Comparison of ENCODE assay signal across 14 cellular contexts in the genomic region with DNA sequence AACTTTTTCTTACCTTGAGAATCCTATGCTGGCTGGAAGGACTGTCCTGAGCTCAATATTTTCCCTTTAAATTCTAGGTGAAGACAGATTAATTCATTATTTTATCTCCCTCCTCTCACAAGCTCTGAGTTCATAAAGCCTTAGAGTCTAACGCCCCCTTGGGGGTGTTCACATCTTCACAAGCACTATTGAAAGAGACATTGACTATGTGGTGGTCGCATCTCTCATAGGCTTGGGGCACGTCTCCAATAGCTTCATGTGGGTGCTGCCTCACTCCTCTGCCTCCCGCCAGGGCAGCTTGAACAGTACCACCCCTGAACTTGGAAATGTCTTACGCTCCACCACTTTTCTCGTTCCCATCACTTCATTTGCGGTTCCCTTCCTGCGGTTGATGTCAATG.
DNase-seq lines count a peak whose midpoint lies in the region; ATAC-seq and TF ChIP-seq lines count a peak whose summit lies in the region.
"Had no signal": no experiment of that assay in that cellular context is flagged by ENCODE, and none has a peak within 500 bp of the region (broad histone marks: within the 10 kb centered on the region; RNA-seq: fewer than 3 reads in every experiment).

No MANE protein-coding gene starts in this region.

- H3K4me3 ChIP-seq in breast epithelium (no peak overlapping the region), epithelial cell of proximal tubule (ENCODE audit: low read depth, low read length) (no peak overlapping the region)
- H3K4me3 ChIP-seq: thoracic aorta had no signal

- intact Hi-C loops in MCF 10A (cut with micrococcal nuclease) (no loop called here), breast epithelium (cut with DNase I; ENCODE audit: low total_unique reads) (no loop called here)

- TF ChIP-seq CTCF in MCF 10A (IDR thresholded peaks at IDR 0.05; ENCODE audit: unreplicated experiment) (no peak), breast epithelium (IDR thresholded peaks at IDR 0.05) (no peak), epithelial cell of proximal tubule (conservative IDR thresholded peaks at IDR 0.05; ENCODE audit: low read depth, low read length) (peak; percentile 66), nephron progenitor cell (IDR thresholded peaks at IDR 0.05) (no peak)

- H3K4me1 Mint-ChIP-seq in MCF 10A (ENCODE audit: insufficient read depth, unreplicated experiment) (no peaks in the 10 kb centered on the region), T-cell (no peaks in the 10 kb centered on the region), nephron progenitor cell (no peaks in the 10 kb centered on the region)
- H3K4me1 Mint-ChIP-seq: CD4-positive, CD25-positive, alpha-beta regulatory T cell had no signal

- POLR2A ChIA-PET in MCF 10A (lab: Yijun Ruan, JAX), result no interaction called here
- POLR2A ChIA-PET in T-cell (lab: Charles Lee), result no interaction called here

- H3K36me3 Mint-ChIP-seq in MCF 10A (ENCODE audit: insufficient read depth, unreplicated experiment) (no peaks in the 10 kb centered on the region), T-cell (no peaks in the 10 kb centered on the region), nephron progenitor cell (ENCODE audit: low read depth) (no peaks in the 10 kb centered on the region)
- H3K36me3 Mint-ChIP-seq: CD4-positive, CD25-positive, alpha-beta regulatory T cell had no signal

- H3K27me3 ChIP-seq in breast epithelium, result no peaks in the 10 kb centered on the region

- no peaks in the 10 kb centered on the region for H3K9me3 ChIP-seq in breast epithelium
- H3K9me3 ChIP-seq: thoracic aorta had no signal

- peak; percentile 25 for DNase-seq in MCF 10A (ENCODE audit: unreplicated experiment)
- no peak for DNase-seq in breast epithelium (ENCODE audit: low spot score in 2 of 2)
- DNase-seq in NCI-H446 treated with DMSO at 0.1 percent for 48 hours (lab: John Stamatoyannopoulos, UW), result peak; percentile 21
- DNase-seq in epithelial cell of proximal tubule (ENCODE audit: low read depth), result no peak
- no peak for DNase-seq in T-cell
- no peak for DNase-seq in DMS79 treated with DMSO at 0.1 percent for 48 hours (lab: John Stamatoyannopoulos, UW)
- DNase-seq in nephron progenitor cell, result no peak
- DNase-seq: activated gamma-delta T cell treated with Interleukin-2 at 50 U/mL for 16 hours; CD4-positive, CD25-positive, alpha-beta regulatory T cell; HCEC 1CT; stimulated activated CD4-positive, alpha-beta T cell treated with anti-CD3 and anti-CD28 coated beads, Interleukin-4, amount 100 ng/mL, for 4 hours had no signal

- H3K27me3 Mint-ChIP-seq in MCF 10A (ENCODE audit: insufficient read depth, unreplicated experiment), result peaks cover 20% of the 10 kb centered on the region
- peaks cover 23 to 24% of the 10 kb centered on the region in 2 donors for H3K27me3 Mint-ChIP-seq in T-cell
- peaks cover 6% of the 10 kb centered on the region for H3K27me3 Mint-ChIP-seq in nephron progenitor cell (ENCODE audit: low read depth, poor library complexity)

- ATAC-seq in HG03135 (IDR thresholded peaks at IDR 0.05; ENCODE audit: unreplicated experiment), result no peak
- no peak for ATAC-seq in T-cell (replicated peaks in 1 of 4)
- ATAC-seq: activated CD4-positive, CD25-positive, alpha-beta regulatory T cell treated with anti-CD3 and anti-CD28 coated beads, Interleukin-2, amount 50 U/mL, for 24 hours had no signal

- TF ChIP-seq POLR2A in breast epithelium (IDR thresholded peaks at IDR 0.05), result no peak

- no peaks in the 10 kb centered on the region for H3K4me1 ChIP-seq in breast epithelium

- CTCF ChIA-PET in MCF 10A (lab: Yijun Ruan, JAX) (interaction anchor here (0.5 kb wide), 2 partner anchors 20 to 221 kb away, joined by 3 to 5 read pairs; no protein-coding TSS in a partner anchor), T-cell (lab: Charles Lee) (interaction anchor here (0.5 to 1.7 kb wide), 2 partner anchors 10 to 45 kb away, joined by 6 read pairs; no protein-coding TSS in a partner anchor)

- H3K4me3 Mint-ChIP-seq in MCF 10A (ENCODE audit: unreplicated experiment), result no peak overlapping the region
- H3K4me3 Mint-ChIP-seq in T-cell, result no peak overlapping the region
- no peak overlapping the region for H3K4me3 Mint-ChIP-seq in nephron progenitor cell
- H3K4me3 Mint-ChIP-seq: CD4-positive, CD25-positive, alpha-beta regulatory T cell had no signal

- no peak overlapping the region for H3K27ac ChIP-seq in breast epithelium
- H3K27ac ChIP-seq: thoracic aorta had no signal

- no TSS peak for BruUV-seq in MCF 10A (replicated peaks; lab: Mats Ljungman, UMichigan)

- H3K9me3 Mint-ChIP-seq in MCF 10A (ENCODE audit: unreplicated experiment) (no peaks in the 10 kb centered on the region), T-cell (peaks cover 0 to 3% (median 0%) of the 10 kb centered on the region in 3 donors), nephron progenitor cell (peaks cover 4% of the 10 kb centered on the region)
- H3K9me3 Mint-ChIP-seq: CD4-positive, CD25-positive, alpha-beta regulatory T cell had no signal

- no peaks in the 10 kb centered on the region for H3K36me3 ChIP-seq in breast epithelium
- H3K36me3 ChIP-seq: thoracic aorta had no signal

- H3K27ac Mint-ChIP-seq in MCF 10A (ENCODE audit: low read depth, unreplicated experiment) (no peak overlapping the region), T-cell (no peak overlapping the region), nephron progenitor cell (no peak overlapping the region)
- H3K27ac Mint-ChIP-seq: CD4-positive, CD25-positive, alpha-beta regulatory T cell had no signal

Comparison
In these comparisons a context has a peak if more than half of its experiments do, and no peak if none do; other contexts are left out.
1. DNase-seq: peak in MCF 10A (single experiment) and NCI-H446 treated with DMSO at 0.1 percent for 48 hours (single experiment); none in breast epithelium (0 of 2), epithelial cell of proximal tubule (single experiment), T-cell (0 of 34), DMS79 treated with DMSO at 0.1 percent for 48 hours (single experiment) and nephron progenitor cell (single experiment).